ENCODE assay signal across 24 cellular contexts in genomic region chr3:68206524-68207117, GRCh38.
DNase-seq lines count a peak whose midpoint lies in the region; ATAC-seq and TF ChIP-seq lines count a peak whose summit lies in the region.
"Had no signal": no experiment of that assay in that cellular context is flagged by ENCODE, and none has a peak within 500 bp of the region (broad histone marks: within the 10 kb centered on the region; RNA-seq: fewer than 3 reads in every experiment).

No MANE protein-coding gene starts in this region.

- H3K4me1 Mint-ChIP-seq in GM23338 = peaks cover 4% of the 10 kb centered on the region; the same call in 1 of the 3 replicates
- H3K4me1 Mint-ChIP-seq: activated CD4-positive, alpha-beta T cell treated with anti-CD3 and anti-CD28 coated beads, Interleukin-2, amount 10 ng/mL, durations not matched to agents 24 days and 14 days; CD14-positive monocyte had no signal

- H3K36me3 ChIP-seq in GM23338 (ENCODE audit: insufficient read depth) = peaks cover 4% of the 10 kb centered on the region; the same call in 1 of the 2 replicates
- H3K36me3 ChIP-seq in OCI-LY3 (replicated peaks; ENCODE audit: low read depth, low read length) = no peaks in the 10 kb centered on the region
- H3K36me3 ChIP-seq: transverse colon had no signal

- no peak overlapping the region for H3K27ac ChIP-seq in GM23338 (ENCODE audit: low read depth)
- no peak overlapping the region for H3K27ac ChIP-seq in OCI-LY3 (ENCODE audit: low read length)
- H3K27ac ChIP-seq: transverse colon had no signal

- H3K79me2 ChIP-seq in GM23338 (replicated peaks; ENCODE audit: insufficient read depth) = no peaks in the 10 kb centered on the region
- H3K79me2 ChIP-seq in OCI-LY3 (ENCODE audit: low read length) = no peaks in the 10 kb centered on the region

- H4K20me1 ChIP-seq in GM23338 (replicated peaks; ENCODE audit: insufficient read depth) (no peaks in the 10 kb centered on the region), OCI-LY3 (ENCODE audit: insufficient read depth, low read length) (no peaks in the 10 kb centered on the region)

- H3F3A ChIP-seq in GM23338 (replicated peaks; ENCODE audit: low read depth) = no peaks in the 10 kb centered on the region

- peaks cover 9% of the 10 kb centered on the region; the same call in 2 of the 3 replicates for H3K9me3 Mint-ChIP-seq in GM23338

- H3K4me1 ChIP-seq in GM23338 (ENCODE audit: insufficient read depth) (no peaks in the 10 kb centered on the region), OCI-LY3 (ENCODE audit: low read length) (no peaks in the 10 kb centered on the region)
- H3K4me1 ChIP-seq: transverse colon had no signal

- ATAC-seq in GM23338 (no peak), GM19467 (IDR thresholded peaks at IDR 0.05; ENCODE audit: unreplicated experiment) (no peak)
- ATAC-seq: K562, mucosa of descending colon had no signal

- H3K9me2 ChIP-seq in GM23338 (ENCODE audit: insufficient read depth) = no peaks in the 10 kb centered on the region

- H3K9ac ChIP-seq in OCI-LY3 (ENCODE audit: low read length) = no peak overlapping the region

- H3K4me2 ChIP-seq in GM23338 = no peak overlapping the region
- H3K4me2 ChIP-seq in OCI-LY3 (ENCODE audit: low read length) = no peak overlapping the region

- TF ChIP-seq CTCF in GM23338 (conservative IDR thresholded peaks at IDR 0.05; ENCODE audit: low read depth in 2 of 2) = peak; percentile 47 to 50
- TF ChIP-seq CTCF in OCI-LY3 (IDR thresholded peaks at IDR 0.05; ENCODE audit: low read depth, low read length) = peak; percentile 54
- TF ChIP-seq CTCF in epithelial cell of proximal tubule (conservative IDR thresholded peaks at IDR 0.05; ENCODE audit: low read depth, low read length) = peak; percentile 43

- peak; percentile 3 for DNase-seq in DMS 273 (lab: John Stamatoyannopoulos, UW; ENCODE audit: unreplicated experiment)
- DNase-seq in DMS 273 treated with DMSO at 0.1 percent for 48 hours (lab: John Stamatoyannopoulos, UW) = no peak
- DNase-seq in GM23338 (ENCODE audit: low spot score) = peak; percentile 7
- no peak for DNase-seq in epithelial cell of proximal tubule (ENCODE audit: low read depth)
- DNase-seq in NCI-H146 (lab: John Stamatoyannopoulos, UW) = no peak
- DNase-seq in ecto neural progenitor cell (ENCODE audit: low spot score) = no peak
- DNase-seq: 8988T; activated CD4-positive, alpha-beta T cell treated with anti-CD3 and anti-CD28 coated beads, Interleukin-2, amount 10 ng/mL, durations not matched to agents 24 days and 14 days; activated naive CD4-positive, alpha-beta T cell treated with Interleukin-2 at 50 U/mL for 16 hours; anterior cingulate cortex; DMS53; hippocampal formation; mucosa of descending colon; NCI-H1105 treated with DMSO at 0.1 percent for 48 hours; NCI-H2171; NCI-H774; SHP77; stimulated activated naive CD4-positive, alpha-beta T cell; T-helper 9 cell; transverse colon had no signal

- H3K9me3 ChIP-seq in OCI-LY3 (ENCODE audit: insufficient read depth, low read length) = no peaks in the 10 kb centered on the region
- H3K9me3 ChIP-seq: mucosa of descending colon had no signal

- H3K4me3 ChIP-seq in GM23338 (no peak overlapping the region), OCI-LY3 (ENCODE audit: low read length) (no peak overlapping the region), epithelial cell of proximal tubule (ENCODE audit: low read depth, low read length) (no peak overlapping the region)
- H3K4me3 ChIP-seq: K562, mucosa of descending colon, transverse colon had no signal

- H3K36me3 Mint-ChIP-seq in GM23338 (ENCODE audit: low read depth) = peaks cover 9% of the 10 kb centered on the region; the same call in 2 of the 3 replicates
- H3K36me3 Mint-ChIP-seq: CD14-positive monocyte had no signal

- H3K27me3 Mint-ChIP-seq in GM23338 (ENCODE audit: insufficient read depth, low read depth, poor library complexity) = no peaks in the 10 kb centered on the region
- H3K27me3 Mint-ChIP-seq: activated CD4-positive, alpha-beta T cell treated with anti-CD3 and anti-CD28 coated beads, Interleukin-2, amount 10 ng/mL, durations not matched to agents 24 days and 14 days had no signal

- no peak overlapping the region for H3K27ac Mint-ChIP-seq in GM23338
- H3K27ac Mint-ChIP-seq: activated CD4-positive, alpha-beta T cell treated with anti-CD3 and anti-CD28 coated beads, Interleukin-2, amount 10 ng/mL, durations not matched to agents 24 days and 14 days; CD14-positive monocyte had no signal

- H3K27me3 ChIP-seq in GM23338 (ENCODE audit: insufficient read depth) = no peaks in the 10 kb centered on the region
- no peaks in the 10 kb centered on the region for H3K27me3 ChIP-seq in OCI-LY3 (ENCODE audit: low read depth, low read length)
- H3K27me3 ChIP-seq: transverse colon had no signal

- no peak overlapping the region for H3K4me3 Mint-ChIP-seq in GM23338
- H3K4me3 Mint-ChIP-seq: activated CD4-positive, alpha-beta T cell treated with anti-CD3 and anti-CD28 coated beads, Interleukin-2, amount 10 ng/mL, durations not matched to agents 24 days and 14 days; CD14-positive monocyte had no signal

- H2AFZ ChIP-seq in GM23338 = no peak overlapping the region
- H2AFZ ChIP-seq in OCI-LY3 (ENCODE audit: low read depth, low read length) = no peak overlapping the region

TF ChIP-seq in GM23338, 12 proteins besides CTCF, POLR2A, EP300 and RAD21 (continues in another document):
- TF ChIP-seq EZH2 (IDR thresholded peaks at IDR 0.05; ENCODE audit: low read depth, unreplicated experiment) = no peak
- TF ChIP-seq POLR2AphosphoS5 (IDR thresholded peaks at IDR 0.05; ENCODE audit: low read depth) = no peak
- TF ChIP-seq STAT1 (IDR thresholded peaks at IDR 0.05; ENCODE audit: unreplicated experiment) = no peak
- no peak for TF ChIP-seq EZH2phosphoT487 (IDR thresholded peaks at IDR 0.05; ENCODE audit: unreplicated experiment)
- no peak for TF ChIP-seq ZNF462 (CRISPR knock-in tag; IDR thresholded peaks at IDR 0.05)
- TF ChIP-seq JUNB (IDR thresholded peaks at IDR 0.05; ENCODE audit: unreplicated experiment) = no peak

Comparison
In these comparisons a context has a peak if more than half of its experiments do, and no peak if none do; other contexts are left out.
1. DNase-seq: peak in DMS 273 (single experiment) and GM23338 (single experiment); none in DMS 273 treated with DMSO at 0.1 percent for 48 hours (single experiment), epithelial cell of proximal tubule (single experiment), NCI-H146 (single experiment) and ecto neural progenitor cell (single experiment).
2. Peak in every context shown above with its lines, with median percentiles within 50 percentile points of each other: CTCF ChIP-seq.